Comparison of ENCODE assay signal across 17 cellular contexts in the genomic region with DNA sequence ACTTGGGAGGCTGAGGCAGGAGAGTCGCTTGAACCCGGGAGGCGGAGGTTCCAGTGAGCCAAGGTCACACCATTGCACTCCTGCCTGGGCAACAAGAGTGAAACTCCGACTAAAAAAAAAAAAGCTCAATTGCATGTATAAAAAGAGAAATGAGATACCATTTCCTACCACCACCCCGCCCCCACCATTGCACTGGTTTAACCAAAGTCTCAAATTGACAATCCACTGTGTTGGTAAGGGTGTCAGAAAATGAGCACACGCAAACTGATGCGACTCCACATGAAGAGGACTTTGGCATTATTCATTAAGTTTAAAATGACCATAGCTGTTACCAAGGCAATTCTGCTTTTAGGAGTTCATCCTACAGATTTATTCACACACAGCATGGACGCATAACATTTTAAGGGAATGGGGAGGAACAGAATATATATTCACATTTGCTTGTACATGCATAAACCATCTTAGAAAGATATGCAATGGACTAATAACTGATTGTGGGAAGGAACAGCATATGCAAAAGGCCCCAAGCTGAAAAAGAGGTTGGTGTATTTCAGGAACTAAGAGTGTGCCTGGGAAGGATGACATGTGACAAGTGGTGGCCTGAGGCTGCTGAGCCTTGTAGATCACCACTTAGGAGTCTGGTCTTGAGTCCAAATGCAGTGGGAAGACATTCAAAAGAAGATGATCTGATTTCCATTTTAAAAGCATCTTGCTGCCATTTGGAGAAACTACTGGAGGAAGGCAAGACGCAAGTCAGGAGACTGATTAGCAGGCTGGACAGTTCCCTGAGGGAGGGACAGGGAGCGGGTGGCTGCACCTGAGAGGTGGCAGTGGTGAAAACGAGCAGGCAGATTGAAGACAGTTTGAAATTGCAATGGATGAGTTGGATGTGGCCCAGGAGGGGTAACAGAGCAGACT. TPM values are rescaled to one million over a fixed set of nuclear protein-coding genes. Genes with fewer than 3 reads are reported as not detected.
DNase-seq lines count a peak whose midpoint lies in the region; ATAC-seq and TF ChIP-seq lines count a peak whose summit lies in the region.
"Had no signal": no experiment of that assay in that cellular context is flagged by ENCODE, and none has a peak within 500 bp of the region (broad histone marks: within the 10 kb centered on the region; RNA-seq: fewer than 3 reads in every experiment).

No MANE protein-coding gene starts in this region.

- TF ChIP-seq CTCF in C4-2B (conservative IDR thresholded peaks at IDR 0.05) (no peak), RWPE1 (conservative IDR thresholded peaks at IDR 0.05; ENCODE audit: low read depth) (no peak), gastrocnemius medialis (IDR thresholded peaks at IDR 0.05 in 4 of 5, conservative IDR thresholded peaks at IDR 0.05 in 1 of 5) (no peak), chondrocyte (IDR thresholded peaks at IDR 0.05) (no peak)

- H3K36me3 Mint-ChIP-seq in activated CD4-positive, alpha-beta T cell treated with anti-CD3 and anti-CD28 coated beads, Interleukin-2, amount 10 ng/mL, durations not matched to agents 24 days and 14 days (ENCODE audit: low read depth), result no peaks in the 10 kb centered on the region
- H3K36me3 Mint-ChIP-seq in naive B cell (no peaks in the 10 kb centered on the region), chondrocyte (ENCODE audit: low read depth) (no peaks in the 10 kb centered on the region)

- POLR2A ChIA-PET in RWPE1 (lab: Yijun Ruan, JAX; ENCODE audit: low non-redundant PET), result interaction anchor here (1.0 kb wide), 1 partner anchor 281 kb away, joined by 3 read pairs; no protein-coding TSS in a partner anchor

- no peak overlapping the region for H3K4me3 ChIP-seq in gastrocnemius medialis

- no peak for TF ChIP-seq POLR2A in gastrocnemius medialis (IDR thresholded peaks at IDR 0.05)

- CTCF ChIA-PET in RWPE1 (lab: Yijun Ruan, JAX), result interaction anchor here (0.6 to 1.1 kb wide), 3 partner anchors 103 to 1174 kb away, joined by 3 to 6 read pairs (median 3); no protein-coding TSS in a partner anchor

- peaks cover 2 to 5% of the 10 kb centered on the region in 2 donors for H3K4me1 ChIP-seq in gastrocnemius medialis

- H3K27me3 Mint-ChIP-seq in activated CD4-positive, alpha-beta T cell treated with anti-CD3 and anti-CD28 coated beads, Interleukin-2, amount 10 ng/mL, durations not matched to agents 24 days and 14 days, result no peaks in the 10 kb centered on the region
- no peaks in the 10 kb centered on the region for H3K27me3 Mint-ChIP-seq in naive B cell
- no peaks in the 10 kb centered on the region for H3K27me3 Mint-ChIP-seq in chondrocyte (ENCODE audit: low read depth)

- in situ Hi-C loops in gastrocnemius medialis (cut with MboI; ENCODE audit: low sequenced_read_pairs in 4 of 4), result loop anchor here in 2 of 4 donors (25.0 kb wide), 1 partner anchor 186 kb away; no protein-coding TSS in a partner anchor

- no peaks in the 10 kb centered on the region for H3K9me3 ChIP-seq in gastrocnemius medialis
- H3K9me3 ChIP-seq: Caco-2 had no signal

- peaks cover 30% of the 10 kb centered on the region for H3K4me1 Mint-ChIP-seq in activated CD4-positive, alpha-beta T cell treated with anti-CD3 and anti-CD28 coated beads, Interleukin-2, amount 10 ng/mL, durations not matched to agents 24 days and 14 days
- H3K4me1 Mint-ChIP-seq in naive B cell (peaks cover 18 to 30% (median 25%) of the 10 kb centered on the region in 3 donors), chondrocyte (ENCODE audit: low read depth) (peaks cover 3% of the 10 kb centered on the region)

- no peak overlapping the region for H3K27ac Mint-ChIP-seq in activated CD4-positive, alpha-beta T cell treated with anti-CD3 and anti-CD28 coated beads, Interleukin-2, amount 10 ng/mL, durations not matched to agents 24 days and 14 days
- H3K27ac Mint-ChIP-seq in naive B cell (peak overlapping the region; percentile 49 to 93 (median 72)), chondrocyte (ENCODE audit: unreplicated experiment) (no peak overlapping the region)
- H3K27ac Mint-ChIP-seq: effector memory CD8-positive, alpha-beta T cell had no signal

- ATAC-seq in naive B cell (ENCODE audit: low read depth in 2 of 2), result peak; percentile 31 to 39
- no peak for ATAC-seq in gastrocnemius medialis
- ATAC-seq: effector memory CD8-positive, alpha-beta T cell had no signal

- H3K36me3 ChIP-seq in gastrocnemius medialis, result no peaks in the 10 kb centered on the region

- no peaks in the 10 kb centered on the region for H3K27me3 ChIP-seq in gastrocnemius medialis

- H3K27ac ChIP-seq in C4-2B (peak overlapping the region; percentile 75; the same call in 1 of the 2 replicates), RWPE1 (0 out of 2 replicates have a peak overlapping the region, but pooled peaks have one; percentile 6), gastrocnemius medialis (no peak overlapping the region)

- intact Hi-C loops in activated CD4-positive, alpha-beta T cell treated with anti-CD3 and anti-CD28 coated beads, Interleukin-2, amount 10 ng/mL, durations not matched to agents 24 days and 14 days (cut with micrococcal nuclease), result no loop called here
- intact Hi-C loops in gastrocnemius medialis (cut with DNase I; ENCODE audit: low total_unique reads), result no loop called here

- peak; percentile 45 to 59 for DNase-seq in activated CD4-positive, alpha-beta T cell treated with anti-CD3 and anti-CD28 coated beads, Interleukin-2, amount 50 U/mL, for 48 hours
- DNase-seq in activated CD4-positive, alpha-beta T cell treated with anti-CD3 and anti-CD28 coated beads, Interleukin-2, amount 10 ng/mL, durations not matched to agents 24 days and 14 days, result no peak
- no peak for DNase-seq in RWPE1 (ENCODE audit: low spot score)
- DNase-seq in naive B cell, result no peak
- no peak for DNase-seq in T-helper 9 cell
- DNase-seq in gastrocnemius medialis, result no peak
- no peak for DNase-seq in chondrocyte (ENCODE audit: low spot score)
- DNase-seq: activated CD8-positive, alpha-beta memory T cell treated with anti-CD3 and anti-CD28 coated beads for 24 hours; activated gamma-delta T cell treated with Interleukin-2 at 50 U/mL for 16 hours; Caco-2; effector memory CD8-positive, alpha-beta T cell; H7; NCI-H146; NCI-H226; SIG-M5; T1000 had no signal

- no peak overlapping the region for H3K4me3 Mint-ChIP-seq in activated CD4-positive, alpha-beta T cell treated with anti-CD3 and anti-CD28 coated beads, Interleukin-2, amount 10 ng/mL, durations not matched to agents 24 days and 14 days
- H3K4me3 Mint-ChIP-seq in naive B cell (peak overlapping the region; percentile 10 to 85 (median 68)), chondrocyte (ENCODE audit: unreplicated experiment) (no peak overlapping the region)

- no peaks in the 10 kb centered on the region for H3K9me3 Mint-ChIP-seq in activated CD4-positive, alpha-beta T cell treated with anti-CD3 and anti-CD28 coated beads, Interleukin-2, amount 10 ng/mL, durations not matched to agents 24 days and 14 days
- H3K9me3 Mint-ChIP-seq in naive B cell, result peaks cover 0 to 2% (median 0%) of the 10 kb centered on the region in 7 donors
- H3K9me3 Mint-ChIP-seq in chondrocyte (ENCODE audit: low read depth), result no peaks in the 10 kb centered on the region
- H3K9me3 Mint-ChIP-seq: effector memory CD8-positive, alpha-beta T cell had no signal

RNA-seq across cellular contexts. Expression of a gene that starts 37.2 kb away (rescaled TPM):
- total RNA-seq in activated CD4-positive, alpha-beta T cell treated with anti-CD3 and anti-CD28 coated beads, Interleukin-2, amount 10 ng/mL, durations not matched to agents 24 days and 14 days, result 61.4 and 62.9 TPM in 2 replicates
- 10 to 100 TPM; 14.0 to 57.1 (median 46.1) TPM for polyA plus RNA-seq in naive B cell (ENCODE audit: low read depth in 6 of 6)
- total RNA-seq in gastrocnemius medialis (10 to 100 TPM; 21.8 to 46.8 (median 44.4) TPM), chondrocyte (30.3 to 32.4 TPM (median 30.8 TPM) in 3 replicates)

Comparison
In these comparisons a context has a peak if more than half of its experiments do, and no peak if none do; other contexts are left out.
1. DNase-seq: peak in activated CD4-positive, alpha-beta T cell treated with anti-CD3 and anti-CD28 coated beads, Interleukin-2, amount 50 U/mL, for 48 hours (2 of 2); none in activated CD4-positive, alpha-beta T cell treated with anti-CD3 and anti-CD28 coated beads, Interleukin-2, amount 10 ng/mL, durations not matched to agents 24 days and 14 days (single experiment), RWPE1 (single experiment), naive B cell (single experiment), T-helper 9 cell (single experiment), gastrocnemius medialis (0 of 2) and chondrocyte (single experiment).
2. H3K27ac Mint-ChIP-seq: peak in naive B cell (6 of 6); none in activated CD4-positive, alpha-beta T cell treated with anti-CD3 and anti-CD28 coated beads, Interleukin-2, amount 10 ng/mL, durations not matched to agents 24 days and 14 days (single experiment) and chondrocyte (single experiment).
3. H3K4me3 Mint-ChIP-seq: peak in naive B cell (8 of 8); none in activated CD4-positive, alpha-beta T cell treated with anti-CD3 and anti-CD28 coated beads, Interleukin-2, amount 10 ng/mL, durations not matched to agents 24 days and 14 days (single experiment) and chondrocyte (single experiment).
4. H3K27ac ChIP-seq: peak in C4-2B (single experiment) and RWPE1 (single experiment); none in gastrocnemius medialis (0 of 4).
5. ATAC-seq: peak in naive B cell (2 of 2); none in gastrocnemius medialis (0 of 2).